In the genomic region with DNA sequence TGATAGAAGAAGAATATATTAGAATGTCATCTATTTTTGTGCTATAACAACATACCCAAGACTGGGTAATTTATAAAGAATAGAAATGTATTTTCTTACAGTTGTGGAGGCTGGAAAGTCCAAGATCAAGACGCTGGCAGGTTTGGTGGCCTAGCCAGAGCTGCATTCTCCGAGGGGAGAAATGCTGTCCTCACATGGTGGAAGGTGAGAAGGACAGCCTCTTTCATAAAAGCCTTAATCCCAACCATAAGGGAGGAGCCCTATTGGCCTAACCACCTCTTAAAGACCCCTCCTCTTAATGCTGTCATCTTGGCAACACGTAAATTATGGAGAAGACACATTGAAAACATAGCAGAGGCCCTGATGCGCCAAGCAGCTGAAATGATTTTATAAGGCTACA, we compare ENCODE assay signal across 14 cellular contexts.
DNase-seq lines count a peak whose midpoint lies in the region; ATAC-seq, FAIRE-seq and TF ChIP-seq lines count a peak whose summit lies in the region.
"Had no signal": no experiment of that assay in that cellular context is flagged by ENCODE, and none has a peak within 500 bp of the region (broad histone marks: within the 10 kb centered on the region; RNA-seq: fewer than 3 reads in every experiment).

No MANE protein-coding gene starts in this region.

- H3K27me3 ChIP-seq in DND-41 (ENCODE audit: insufficient read depth, low read length, poor library complexity) (peaks cover 17% of the 10 kb centered on the region), WERI-Rb-1 (ENCODE audit: insufficient read depth, low read depth, severe bottlenecking) (peaks cover 75% of the 10 kb centered on the region)

- H2AFZ ChIP-seq in DND-41 (ENCODE audit: low read depth, low read length): no peak overlapping the region

- no peak for FAIRE-seq in frontal cortex (lab: Jason Lieb, UNC)

- H3K9me3 Mint-ChIP-seq in immature natural killer cell: no peaks in the 10 kb centered on the region

- no peaks in the 10 kb centered on the region for H3K36me3 Mint-ChIP-seq in immature natural killer cell

- H3K27ac Mint-ChIP-seq in immature natural killer cell: no peak overlapping the region
- H3K27ac Mint-ChIP-seq: HFFc6 had no signal

- H3K4me2 ChIP-seq in DND-41 (ENCODE audit: insufficient read depth, low read length): no peak overlapping the region

- no peaks in the 10 kb centered on the region for H3K79me2 ChIP-seq in DND-41 (ENCODE audit: insufficient read depth, low read length)

- H3K27ac ChIP-seq in DND-41 (ENCODE audit: low read length) (no peak overlapping the region), WERI-Rb-1 (no peak overlapping the region), substantia nigra (ENCODE audit: low read depth, low read length, poor library complexity, severe bottlenecking) (no peak overlapping the region)

- 0 out of 2 replicates have a peak, but pooled peaks cover 2% of the 10 kb centered on the region for H4K20me1 ChIP-seq in DND-41 (ENCODE audit: insufficient read depth, low read length)

- peak; percentile 45 for TF ChIP-seq CTCF in DND-41 (IDR thresholded peaks at IDR 0.05; ENCODE audit: borderline replicate concordance, extremely low read depth, low read length, poor library complexity, severe bottlenecking)
- TF ChIP-seq CTCF in GM13977 (IDR thresholded peaks at IDR 0.05; ENCODE audit: extremely low read depth, insufficient read depth, missing control alignments): peak; percentile 32
- TF ChIP-seq CTCF in WERI-Rb-1 (IDR thresholded peaks at IDR 0.05; ENCODE audit: low read depth, low read length): peak; percentile 54

- H3K4me3 ChIP-seq in DND-41 (ENCODE audit: low read depth in 1 of 2, low read length in 2 of 2) (no peak overlapping the region), WERI-Rb-1 (ENCODE audit: low read depth, low read length) (no peak overlapping the region)

- in situ Hi-C loops in GM13977 (cut with MboI; ENCODE audit: low pct_unique_long_range_greater_than_20kb, low sequenced_read_pairs, unreplicated experiment): no loop called here

- ATAC-seq in DND-41 (ENCODE audit: insufficient read depth, low read depth): no peak

- H3K36me3 ChIP-seq in DND-41 (ENCODE audit: insufficient read depth, low read length): no peaks in the 10 kb centered on the region
- no peaks in the 10 kb centered on the region for H3K36me3 ChIP-seq in WERI-Rb-1

- H3K4me1 Mint-ChIP-seq in immature natural killer cell: no peaks in the 10 kb centered on the region

- H3K27me3 Mint-ChIP-seq in immature natural killer cell (ENCODE audit: low read depth in 3 of 3): peaks cover 5 to 12% (median 6%) of the 10 kb centered on the region in 3 donors

- no peaks in the 10 kb centered on the region for H3K4me1 ChIP-seq in DND-41 (ENCODE audit: insufficient read depth, low read length)

- H3K9me3 ChIP-seq in DND-41 (ENCODE audit: insufficient read depth, low read length, severe bottlenecking) (no peaks in the 10 kb centered on the region), WERI-Rb-1 (ENCODE audit: severe bottlenecking) (no peaks in the 10 kb centered on the region)

- H3K4me3 Mint-ChIP-seq in immature natural killer cell: no peak overlapping the region
- H3K4me3 Mint-ChIP-seq: HFFc6 had no signal

- H3K9ac ChIP-seq in DND-41 (ENCODE audit: low read depth, low read length): no peak overlapping the region

- DNase-seq in DND-41 (no peak), GM13977 (ENCODE audit: low spot score) (no peak), WERI-Rb-1 (peak; percentile 13), iPS DF 19.7 (ENCODE audit: low read depth, low spot score) (peak; percentile 20), islet precursor cell (no peak), frontal cortex (ENCODE audit: low spot score in 2 of 2) (no peak), substantia nigra (lab: John Stamatoyannopoulos, UW) (no peak), immature natural killer cell (no peak)
- DNase-seq: activated effector memory CD4-positive, alpha-beta T cell treated with anti-CD3 and anti-CD28 coated beads, Interleukin-2, amount 50 U/mL, for 16 hours; anterior cingulate cortex; HFFc6; NCI-H1930; NK-92 treated with Interleukin-12 subunit alpha and Interleukin-12 subunit beta, amount 100 ng/mL, for 24 hours; stimulated activated naive CD4-positive, alpha-beta T cell had no signal

Comparison
In these comparisons a context has a peak if more than half of its experiments do, and no peak if none do; other contexts are left out.
1. DNase-seq: peak in WERI-Rb-1 (single experiment) and iPS DF 19.7 (single experiment); none in DND-41 (single experiment), GM13977 (single experiment), islet precursor cell (single experiment), frontal cortex (0 of 2), substantia nigra (0 of 49) and immature natural killer cell (0 of 3).
2. Peak in every context shown above with its lines, with median percentiles within 50 percentile points of each other: CTCF ChIP-seq.